Comparison of ENCODE assay signal across 8 cellular contexts in genomic region chrX:48891402-48892288, GRCh38. TPM values are rescaled to one million over a fixed set of nuclear protein-coding genes. Genes with fewer than 3 reads are reported as not detected.
A peak's percentile ranks its signal among the peaks of the same experiment; 100 is the strongest.
DNase-seq lines count a peak whose midpoint lies in the region; ATAC-seq and TF ChIP-seq lines count a peak whose summit lies in the region.

No MANE protein-coding gene starts in this region.

- DNase-seq in D341Med (ENCODE audit: low spot score) (peak; percentile 82), HuH-7 (ENCODE audit: low spot score) (peak; percentile 88), OCI-LY7 (ENCODE audit: low spot score) (peak; percentile 67), fibroblast of lung (ENCODE audit: low read depth in 2 of 2) (peak; percentile 78 to 84)
- DNase-seq in activated T-cell treated with anti-CD3 and anti-CD28 coated beads, Interleukin-2, amount 50 U/mL, for 4 hours: peak; percentile 59
- peak; percentile 61 to 79 (median 75) for DNase-seq in naive thymus-derived CD4-positive, alpha-beta T cell
- peak; percentile 63 to 80 (median 74) for DNase-seq in stimulated activated naive CD4-positive, alpha-beta T cell (lab: John Stamatoyannopoulos, UW)

- H3K4me2 ChIP-seq in OCI-LY7 (ENCODE audit: low read length) (peak overlapping the region; percentile 58), fibroblast of lung (ENCODE audit: extremely low read depth, insufficient read depth, low read length) (peak overlapping the region; percentile 77)

- no peaks in the 10 kb centered on the region for H3K27me3 ChIP-seq in fibroblast of lung (ENCODE audit: control insufficient read depth, insufficient read depth, low read length)
- H3K27me3 ChIP-seq in naive thymus-derived CD4-positive, alpha-beta T cell (ENCODE audit: control insufficient read depth in 2 of 2, insufficient read depth in 2 of 2, low read length in 2 of 2): no peaks in the 10 kb centered on the region

- H3K4me1 Mint-ChIP-seq in activated T-cell treated with anti-CD3 and anti-CD28 coated beads, Interleukin-2, amount 50 U/mL, for 4 hours (ENCODE audit: low read depth): peaks cover 24% of the 10 kb centered on the region
- H3K4me1 Mint-ChIP-seq in naive thymus-derived CD4-positive, alpha-beta T cell: peaks cover 12 to 31% (median 20%) of the 10 kb centered on the region in 7 donors

- H2AFZ ChIP-seq in OCI-LY7 (ENCODE audit: low read length) (no peak overlapping the region; the same call in 1 of the 2 replicates), fibroblast of lung (ENCODE audit: low read length) (no peak overlapping the region)

- H3K27me3 Mint-ChIP-seq in activated T-cell treated with anti-CD3 and anti-CD28 coated beads, Interleukin-2, amount 50 U/mL, for 4 hours (ENCODE audit: low read depth): no peaks in the 10 kb centered on the region
- no peaks in the 10 kb centered on the region for H3K27me3 Mint-ChIP-seq in naive thymus-derived CD4-positive, alpha-beta T cell

- H3K4me3 ChIP-seq in OCI-LY7 (ENCODE audit: low read depth, low read length, poor library complexity, severe bottlenecking) (peak overlapping the region; percentile 52), fibroblast of lung (replicated peaks in 1 of 4; ENCODE audit: control extremely low read depth in 1 of 4, insufficient read depth in 1 of 4, low read depth in 3 of 4, low read length in 4 of 4) (peak overlapping the region; percentile 26 to 56 (median 44))
- peak overlapping the region; percentile 53 for H3K4me3 ChIP-seq in naive thymus-derived CD4-positive, alpha-beta T cell (ENCODE audit: low read length)

- H3K27ac Mint-ChIP-seq in naive thymus-derived CD4-positive, alpha-beta T cell: peak overlapping the region in 8 of 9 donors; percentile 14 to 82 (median 64)

- H3K9me3 Mint-ChIP-seq in activated T-cell treated with anti-CD3 and anti-CD28 coated beads, Interleukin-2, amount 50 U/mL, for 4 hours: no peaks in the 10 kb centered on the region
- peaks cover 0 to 2% (median 0%) of the 10 kb centered on the region in 11 donors for H3K9me3 Mint-ChIP-seq in naive thymus-derived CD4-positive, alpha-beta T cell

- H3K9me2 ChIP-seq in OCI-LY7 (ENCODE audit: insufficient read depth, low read length): no peaks in the 10 kb centered on the region

- BruUV-seq in OCI-LY7 (replicated peaks; lab: Mats Ljungman, UMichigan): no TSS peak

- peak overlapping the region; percentile 30 for H3K9ac ChIP-seq in fibroblast of lung (ENCODE audit: insufficient read depth, low read length)

- CTCF ChIA-PET in OCI-LY7 (lab: Charles Lee; ENCODE audit: unreplicated experiment): interaction anchor here (0.6 kb wide), 1 partner anchor 10 kb away, joined by 4 read pairs; no protein-coding TSS in a partner anchor
- CTCF ChIA-PET in naive thymus-derived CD4-positive, alpha-beta T cell (lab: Charles Lee): interaction anchor here (0.6 to 2.3 kb wide), 9 partner anchors 21 to 244 kb away, joined by 3 to 10 read pairs (median 5); no protein-coding TSS in a partner anchor

- H3K4me3 Mint-ChIP-seq in activated T-cell treated with anti-CD3 and anti-CD28 coated beads, Interleukin-2, amount 50 U/mL, for 4 hours: peak overlapping the region; percentile 88
- peak overlapping the region; percentile 70 to 98 (median 86) for H3K4me3 Mint-ChIP-seq in naive thymus-derived CD4-positive, alpha-beta T cell

- H3K9me3 ChIP-seq in OCI-LY7 (ENCODE audit: low read length) (no peaks in the 10 kb centered on the region), fibroblast of lung (ENCODE audit: control insufficient read depth, insufficient read depth, low read depth, low read length) (no peaks in the 10 kb centered on the region)
- H3K9me3 ChIP-seq in naive thymus-derived CD4-positive, alpha-beta T cell (ENCODE audit: control insufficient read depth in 2 of 3, low read length in 3 of 3): no peaks in the 10 kb centered on the region

- POLR2A ChIA-PET in OCI-LY7 (lab: Charles Lee): no interaction called here
- POLR2A ChIA-PET in naive thymus-derived CD4-positive, alpha-beta T cell (lab: Charles Lee): interaction anchor here (1.0 to 5.3 kb wide), 9 partner anchors 20 to 240 kb away, joined by 3 to 48 read pairs (median 4); partner anchors contain the start of genes OTUD5 and SLC35A2

- H3K4me1 ChIP-seq in OCI-LY7 (ENCODE audit: insufficient read depth, low read length, poor library complexity, severe bottlenecking) (peaks cover 23% of the 10 kb centered on the region), fibroblast of lung (ENCODE audit: control insufficient read depth, extremely low read depth, insufficient read depth, low read length) (peaks cover 3% of the 10 kb centered on the region)
- H3K4me1 ChIP-seq in naive thymus-derived CD4-positive, alpha-beta T cell (ENCODE audit: control insufficient read depth in 2 of 2, insufficient read depth in 2 of 2, low read length in 2 of 2): peaks cover 7 to 8% of the 10 kb centered on the region in 2 donors

- H4K20me1 ChIP-seq in OCI-LY7 (ENCODE audit: insufficient read depth, low read length) (peaks cover 4% of the 10 kb centered on the region; the same call in 1 of the 2 replicates), fibroblast of lung (ENCODE audit: control insufficient read depth, extremely low read depth, insufficient read depth, low read length) (no peaks in the 10 kb centered on the region)

- peak; percentile 66 for TF ChIP-seq CTCF in OCI-LY7 (conservative IDR thresholded peaks at IDR 0.05; ENCODE audit: low read length)
- TF ChIP-seq CTCF in fibroblast of lung (conservative IDR thresholded peaks at IDR 0.05 in 1 of 2, IDR thresholded peaks at IDR 0.05 in 1 of 2; ENCODE audit: low read depth in 1 of 2, low read length in 2 of 2): peak; percentile 32 to 49

- no peak overlapping the region for H3K27ac ChIP-seq in OCI-LY7 (ENCODE audit: low read depth, low read length, poor library complexity, severe bottlenecking)
- no peak overlapping the region for H3K27ac ChIP-seq in fibroblast of lung (ENCODE audit: insufficient read depth, low read length)
- H3K27ac ChIP-seq in naive thymus-derived CD4-positive, alpha-beta T cell (ENCODE audit: low read depth, low read length): peak overlapping the region; percentile 81

- ATAC-seq in GM21447 (IDR thresholded peaks at IDR 0.05; ENCODE audit: unreplicated experiment): peak; percentile 92
- peak; percentile 90 to 92 for ATAC-seq in activated T-cell treated with anti-CD3 and anti-CD28 coated beads, Interleukin-2, amount 50 U/mL, for 4 hours
- peak; percentile 94 for ATAC-seq in naive thymus-derived CD4-positive, alpha-beta T cell

- H3K79me2 ChIP-seq in OCI-LY7 (ENCODE audit: insufficient read depth, low read depth, low read length) (peaks cover 16% of the 10 kb centered on the region), fibroblast of lung (ENCODE audit: control insufficient read depth, insufficient read depth, low read length) (peaks cover 4% of the 10 kb centered on the region)

- H3K36me3 ChIP-seq in OCI-LY7 (ENCODE audit: insufficient read depth, low read length) (peaks cover 15% of the 10 kb centered on the region; the same call in 1 of the 2 replicates), fibroblast of lung (ENCODE audit: control insufficient read depth, insufficient read depth, low read length) (no peaks in the 10 kb centered on the region)
- peaks cover 0 to 13% (median 0%) of the 10 kb centered on the region in 3 experiments for H3K36me3 ChIP-seq in naive thymus-derived CD4-positive, alpha-beta T cell (ENCODE audit: control insufficient read depth in 2 of 3, insufficient read depth in 3 of 3, low read length in 3 of 3)

- H3K36me3 Mint-ChIP-seq in activated T-cell treated with anti-CD3 and anti-CD28 coated beads, Interleukin-2, amount 50 U/mL, for 4 hours (ENCODE audit: insufficient read depth): peaks cover 1% of the 10 kb centered on the region
- H3K36me3 Mint-ChIP-seq in naive thymus-derived CD4-positive, alpha-beta T cell: peaks cover 0 to 3% (median 0%) of the 10 kb centered on the region in 5 donors

- intact Hi-C loops in OCI-LY7 (cut with micrococcal nuclease; ENCODE audit: unreplicated experiment): loop anchor here (5.0 to 10.0 kb wide), 2 partner anchors 87 to 244 kb away; partner anchors contain the start of gene HDAC6
- intact Hi-C loops in naive thymus-derived CD4-positive, alpha-beta T cell (cut with micrococcal nuclease): loop anchor here (1.0 to 10.0 kb wide), 13 partner anchors 20 to 373 kb away; partner anchors contain the start of genes MAGIX (in 2 of the 2), FOXP3 (in 1 of the 2), GPKOW (in 1 of the 2) and HDAC6 (in 1 of the 2)

RNA-seq across cellular contexts. Expression of gene TIMM17B, which starts 5.9 kb away (rescaled TPM):
- total RNA-seq in OCI-LY7 (2014; rRNA removed; shearing (Covaris generic)): 54.3 and 83.3 TPM in 2 replicates
- total RNA-seq in OCI-LY7 (2022) (79.3 and 90.0 TPM in 2 replicates), fibroblast of lung (22.3 and 32.0 TPM in 2 replicates)
- 100 to 1,000 TPM in 2 of 3 donors, 10 to 100 TPM in 1; 92.7 to 107 (median 102) TPM for total RNA-seq in activated T-cell treated with anti-CD3 and anti-CD28 coated beads, Interleukin-2, amount 50 U/mL, for 4 hours
- polyA plus RNA-seq in fibroblast of lung: 19.0 and 24.8 TPM in 2 replicates
- 29.9 and 47.5 TPM in 2 replicates for polyA plus RNA-seq in fibroblast of lung (2012)
- 30.0 and 42.0 TPM in 2 replicates for polyA minus RNA-seq in fibroblast of lung (ENCODE audit: low replicate concordance)
- 10 to 100 TPM; 41.1 to 46.6 (median 44.2) TPM for total RNA-seq in naive thymus-derived CD4-positive, alpha-beta T cell
- polyA plus RNA-seq in naive thymus-derived CD4-positive, alpha-beta T cell: 10 to 100 TPM; 55.8 to 57.0 TPM

RNA-seq across cellular contexts. Expression of gene PQBP1, which starts 6.1 kb away (rescaled TPM):
- total RNA-seq in OCI-LY7 (2014; rRNA removed; shearing (Covaris generic)): 72.7 and 90.5 TPM in 2 replicates
- total RNA-seq in OCI-LY7 (2022) (79.6 and 93.0 TPM in 2 replicates), fibroblast of lung (57.0 and 70.9 TPM in 2 replicates)
- total RNA-seq in activated T-cell treated with anti-CD3 and anti-CD28 coated beads, Interleukin-2, amount 50 U/mL, for 4 hours: 100 to 1,000 TPM; 130 to 147 (median 139) TPM
- 41.1 and 57.0 TPM in 2 replicates for polyA plus RNA-seq in fibroblast of lung
- 61.8 and 88.7 TPM in 2 replicates for polyA plus RNA-seq in fibroblast of lung (2012)
- polyA minus RNA-seq in fibroblast of lung (ENCODE audit: low replicate concordance): 99.1 and 113 TPM in 2 replicates
- total RNA-seq in naive thymus-derived CD4-positive, alpha-beta T cell: 10 to 100 TPM; 64.1 to 89.5 (median 74.6) TPM
- 100 to 1,000 TPM; 110 to 125 TPM for polyA plus RNA-seq in naive thymus-derived CD4-positive, alpha-beta T cell

RNA-seq across cellular contexts. Expression of gene SLC35A2, which starts 19.8 kb away (rescaled TPM):
- total RNA-seq in OCI-LY7 (2014; rRNA removed; shearing (Covaris generic)): 7.1 and 9.9 TPM in 2 replicates
- total RNA-seq in OCI-LY7 (2022) (18.4 and 22.2 TPM in 2 replicates), fibroblast of lung (8.5 and 9.6 TPM in 2 replicates)
- total RNA-seq in activated T-cell treated with anti-CD3 and anti-CD28 coated beads, Interleukin-2, amount 50 U/mL, for 4 hours: 10 to 100 TPM; 23.1 to 31.5 (median 30.6) TPM
- 33.0 and 41.2 TPM in 2 replicates for polyA plus RNA-seq in fibroblast of lung
- polyA plus RNA-seq in fibroblast of lung (2012): 34.8 and 40.1 TPM in 2 replicates
- polyA minus RNA-seq in fibroblast of lung (ENCODE audit: low replicate concordance): 120 and 132 TPM in 2 replicates
- total RNA-seq in naive thymus-derived CD4-positive, alpha-beta T cell: 10 to 100 TPM; 13.9 to 36.7 (median 18.5) TPM
- 1 to 10 TPM; 6.7 to 8.1 TPM for polyA plus RNA-seq in naive thymus-derived CD4-positive, alpha-beta T cell

RNA-seq across cellular contexts. Expression of gene PIM2, which starts 27.2 kb away (rescaled TPM):
- total RNA-seq in OCI-LY7 (2014; rRNA removed; shearing (Covaris generic)): 41.7 and 60.3 TPM in 2 replicates
- total RNA-seq in OCI-LY7 (2022) (146 and 148 TPM in 2 replicates), fibroblast of lung (2.3 and 3.1 TPM in 2 replicates)
- 100 to 1,000 TPM; 197 to 279 (median 270) TPM for total RNA-seq in activated T-cell treated with anti-CD3 and anti-CD28 coated beads, Interleukin-2, amount 50 U/mL, for 4 hours
- 3.7 and 5.0 TPM in 2 replicates for polyA plus RNA-seq in fibroblast of lung
- 2.7 and 4.0 TPM in 2 replicates for polyA plus RNA-seq in fibroblast of lung (2012)
- 10.7 and 10.8 TPM in 2 replicates for polyA minus RNA-seq in fibroblast of lung (ENCODE audit: low replicate concordance)
- total RNA-seq in naive thymus-derived CD4-positive, alpha-beta T cell: 100 to 1,000 TPM; 144 to 321 (median 276) TPM
- polyA plus RNA-seq in naive thymus-derived CD4-positive, alpha-beta T cell: 100 to 1,000 TPM; 401 to 463 TPM

RNA-seq across cellular contexts. Expression of gene PCSK1N, which starts 56.2 kb away (rescaled TPM):
- total RNA-seq in OCI-LY7 (2014; rRNA removed; shearing (Covaris generic)): not detected in 2 replicates
- not detected in 2 replicates for total RNA-seq in OCI-LY7 (2022)
- 1 to 10 TPM; 2.8 to 3.4 (median 2.9) TPM for total RNA-seq in activated T-cell treated with anti-CD3 and anti-CD28 coated beads, Interleukin-2, amount 50 U/mL, for 4 hours
- total RNA-seq in fibroblast of lung: 0.17 and 0.51 TPM in 2 replicates
- 0.08 TPM in 1 of 2 replicates, not detected in the other for polyA plus RNA-seq in fibroblast of lung
- 0.22 and 0.47 TPM in 2 replicates for polyA plus RNA-seq in fibroblast of lung (2012)
- not detected in 2 replicates for polyA minus RNA-seq in fibroblast of lung (ENCODE audit: low replicate concordance)
- total RNA-seq in naive thymus-derived CD4-positive, alpha-beta T cell: 10 to 100 TPM in 1 of 5 experiments, 1 to 10 TPM in 3, under 1 TPM in 1; 0.36 to 14.0 (median 3.5) TPM
- polyA plus RNA-seq in naive thymus-derived CD4-positive, alpha-beta T cell: 1 to 10 TPM; 6.0 to 7.9 TPM
